ENCODE assay signal across 8 cellular contexts in genomic region chr20:347640-348484, GRCh38. TPM values are rescaled to one million over a fixed set of nuclear protein-coding genes. Genes with fewer than 3 reads are reported as not detected.
A peak's percentile ranks its signal among the peaks of the same experiment; 100 is the strongest.
DNase-seq lines count a peak whose midpoint lies in the region; ATAC-seq and TF ChIP-seq lines count a peak whose summit lies in the region.

No MANE protein-coding gene starts in this region.

- in situ Hi-C loops in Caki2 (cut with HindIII; ENCODE audit: low pct_unique_long_range_greater_than_20kb, low sequenced_read_pairs): no loop called here

- H3K36me3 Mint-ChIP-seq in activated CD8-positive, alpha-beta T cell treated with anti-CD3 and anti-CD28 coated beads, Interleukin-2, amount 10 ng/mL, durations not matched to agents 7 days and 5 days (ENCODE audit: low read depth): peaks cover 2% of the 10 kb centered on the region

- peak overlapping the region; percentile 77 for H3K27ac Mint-ChIP-seq in activated CD8-positive, alpha-beta T cell treated with anti-CD3 and anti-CD28 coated beads, Interleukin-2, amount 10 ng/mL, durations not matched to agents 7 days and 5 days

- ATAC-seq in GM19468 (IDR thresholded peaks at IDR 0.05; ENCODE audit: extremely low read depth, unreplicated experiment) (peak; percentile 33), lung (ENCODE audit: insufficient read depth, low FRiP score) (peak; percentile 84)
- ATAC-seq in activated CD8-positive, alpha-beta T cell treated with anti-CD3 and anti-CD28 coated beads, Interleukin-2, amount 10 ng/mL, durations not matched to agents 7 days and 5 days: peak; percentile 92

- POLR2A ChIA-PET in activated CD8-positive, alpha-beta T cell treated with anti-CD3 and anti-CD28 coated beads, Interleukin-2, amount 10 ng/mL, durations not matched to agents 7 days and 5 days (lab: Charles Lee): interaction anchor here (1.0 kb wide), 1 partner anchor 51 kb away, joined by 4 read pairs; the partner anchor contains the start of gene ZCCHC3

- DNase-seq in Caki2 (ENCODE audit: low read depth): peak; percentile 95
- DNase-seq in HL-60 (ENCODE audit: low read depth in 1 of 2, low spot score in 1 of 2): peak; percentile 65 to 68
- DNase-seq in NCI-H774 (lab: John Stamatoyannopoulos, UW): peak; percentile 90
- peak; percentile 76 for DNase-seq in activated CD8-positive, alpha-beta T cell treated with anti-CD3 and anti-CD28 coated beads, Interleukin-2, amount 10 ng/mL, durations not matched to agents 7 days and 5 days
- peak; percentile 41 to 62 (median 45) for DNase-seq in effector memory CD4-positive, alpha-beta T cell
- peak; percentile 90 for DNase-seq in lung (ENCODE audit: low spot score)
- peak; percentile 67 to 68 for DNase-seq in stimulated activated CD8-positive, alpha-beta memory T cell treated with anti-CD3 and anti-CD28 coated beads, Interleukin-2, amount 100 ng/mL, for 48 hours (ENCODE audit: low read depth in 2 of 2)

- H3K4me1 Mint-ChIP-seq in activated CD8-positive, alpha-beta T cell treated with anti-CD3 and anti-CD28 coated beads, Interleukin-2, amount 10 ng/mL, durations not matched to agents 7 days and 5 days (ENCODE audit: low read depth): peaks cover 35% of the 10 kb centered on the region

- no peaks in the 10 kb centered on the region for H3K36me3 ChIP-seq in effector memory CD4-positive, alpha-beta T cell (ENCODE audit: control insufficient read depth, insufficient read depth, low read length)
- H3K36me3 ChIP-seq in lung (ENCODE audit: control insufficient read depth in 2 of 2, insufficient read depth in 2 of 2, low read length in 2 of 2): no peaks in the 10 kb centered on the region

- 0% methylated on average over 49 to 61 of the region's 61 CpGs for WGBS in lung, 2 donors

- H3K9me3 Mint-ChIP-seq in activated CD8-positive, alpha-beta T cell treated with anti-CD3 and anti-CD28 coated beads, Interleukin-2, amount 10 ng/mL, durations not matched to agents 7 days and 5 days (ENCODE audit: insufficient read depth): no peaks in the 10 kb centered on the region

- H3K27me3 ChIP-seq in HL-60 (ENCODE audit: insufficient read depth, poor library complexity, severe bottlenecking) (no peaks in the 10 kb centered on the region), lung (ENCODE audit: control insufficient read depth, insufficient read depth) (no peaks in the 10 kb centered on the region)
- no peaks in the 10 kb centered on the region for H3K27me3 ChIP-seq in effector memory CD4-positive, alpha-beta T cell (replicated peaks; ENCODE audit: control insufficient read depth, insufficient read depth, low read length, poor library complexity, severe bottlenecking)

- peak overlapping the region; percentile 52 for H3K27ac ChIP-seq in HL-60 (replicated peaks)
- H3K27ac ChIP-seq in effector memory CD4-positive, alpha-beta T cell (ENCODE audit: insufficient read depth, low read length, poor library complexity, severe bottlenecking): no peak overlapping the region
- H3K27ac ChIP-seq in lung (ENCODE audit: low read depth in 1 of 2, low read length in 1 of 2): peak overlapping the region; percentile 91 to 92

- peak overlapping the region; percentile 81 for H3K4me3 Mint-ChIP-seq in activated CD8-positive, alpha-beta T cell treated with anti-CD3 and anti-CD28 coated beads, Interleukin-2, amount 10 ng/mL, durations not matched to agents 7 days and 5 days

- peaks cover 19% of the 10 kb centered on the region for H3K4me1 ChIP-seq in effector memory CD4-positive, alpha-beta T cell (ENCODE audit: control insufficient read depth, insufficient read depth, low read length, poor library complexity, severe bottlenecking)
- peaks cover 0 to 3% of the 10 kb centered on the region in 2 donors for H3K4me1 ChIP-seq in lung (ENCODE audit: control insufficient read depth in 2 of 2, insufficient read depth in 2 of 2, low read length in 2 of 2)

- H3K27me3 Mint-ChIP-seq in activated CD8-positive, alpha-beta T cell treated with anti-CD3 and anti-CD28 coated beads, Interleukin-2, amount 10 ng/mL, durations not matched to agents 7 days and 5 days (ENCODE audit: low read depth): peaks cover 6% of the 10 kb centered on the region

- TF ChIP-seq CTCF in HL-60 (IDR thresholded peaks at IDR 0.05; ENCODE audit: insufficient read depth, low read length) (no peak), lung (IDR thresholded peaks at IDR 0.05; ENCODE audit: control extremely low read depth, extremely low read depth) (no peak)

- CTCF ChIA-PET in activated CD8-positive, alpha-beta T cell treated with anti-CD3 and anti-CD28 coated beads, Interleukin-2, amount 10 ng/mL, durations not matched to agents 7 days and 5 days (lab: Charles Lee): interaction anchor here (4.1 kb wide), 1 partner anchor 18 kb away, joined by 26 read pairs; no protein-coding TSS in a partner anchor

- peak overlapping the region; percentile 60 for H3K4me3 ChIP-seq in HL-60 (replicated peaks; ENCODE audit: insufficient read depth, low read length)
- H3K4me3 ChIP-seq in effector memory CD4-positive, alpha-beta T cell (ENCODE audit: insufficient read depth, low read depth, low read length, poor library complexity, severe bottlenecking): peak overlapping the region; percentile 90
- H3K4me3 ChIP-seq in lung: peak overlapping the region; percentile 66

- H3K9me3 ChIP-seq in effector memory CD4-positive, alpha-beta T cell (ENCODE audit: control insufficient read depth, low read length): no peaks in the 10 kb centered on the region
- no peaks in the 10 kb centered on the region for H3K9me3 ChIP-seq in lung (ENCODE audit: control insufficient read depth in 2 of 2, insufficient read depth in 1 of 2, low read length in 1 of 2)

RNA-seq across cellular contexts. Expression of gene NRSN2, which starts 1.0 kb away (rescaled TPM):
- 0.74 and 5.3 TPM in 2 replicates for total RNA-seq in Caki2 (2014; rRNA removed; shearing (Covaris generic); ENCODE audit: low replicate concordance)
- total RNA-seq in activated CD8-positive, alpha-beta T cell treated with anti-CD3 and anti-CD28 coated beads, Interleukin-2, amount 10 ng/mL, durations not matched to agents 7 days and 5 days: 1 to 10 TPM; 1.4 to 2.4 TPM
- total RNA-seq in lung: 10 to 100 TPM; 15.3 to 43.7 TPM
- polyA plus RNA-seq in lung: 10 to 100 TPM; 22.5 to 34.7 TPM

RNA-seq across cellular contexts. Expression of gene SOX12, which starts 22.5 kb away (rescaled TPM):
- 4.2 and 9.4 TPM in 2 replicates for total RNA-seq in Caki2 (2014; rRNA removed; shearing (Covaris generic); ENCODE audit: low replicate concordance)
- total RNA-seq in activated CD8-positive, alpha-beta T cell treated with anti-CD3 and anti-CD28 coated beads, Interleukin-2, amount 10 ng/mL, durations not matched to agents 7 days and 5 days: 1 to 10 TPM; 5.5 to 5.8 TPM
- 10 to 100 TPM in 1 of 2 donors, 1 to 10 TPM in 1; 6.8 to 15.9 TPM for total RNA-seq in lung
- polyA plus RNA-seq in lung: 1 to 10 TPM; 2.7 to 4.1 TPM

RNA-seq across cellular contexts. Expression of gene TRIB3, which starts 32.7 kb away (rescaled TPM):
- total RNA-seq in Caki2 (2014; rRNA removed; shearing (Covaris generic); ENCODE audit: low replicate concordance): 170 and 190 TPM in 2 replicates
- total RNA-seq in activated CD8-positive, alpha-beta T cell treated with anti-CD3 and anti-CD28 coated beads, Interleukin-2, amount 10 ng/mL, durations not matched to agents 7 days and 5 days: 10 to 100 TPM; 32.6 to 32.8 TPM
- total RNA-seq in lung: 10 to 100 TPM in 1 of 2 donors, 1 to 10 TPM in 1; 7.6 to 39.4 TPM
- polyA plus RNA-seq in lung: 10 to 100 TPM; 29.9 to 36.5 TPM

RNA-seq across cellular contexts. Expression of gene ZCCHC3, which starts 50.5 kb away (rescaled TPM):
- 27.1 and 33.4 TPM in 2 replicates for total RNA-seq in Caki2 (2014; rRNA removed; shearing (Covaris generic); ENCODE audit: low replicate concordance)
- 10 to 100 TPM; 28.4 to 29.0 TPM for total RNA-seq in activated CD8-positive, alpha-beta T cell treated with anti-CD3 and anti-CD28 coated beads, Interleukin-2, amount 10 ng/mL, durations not matched to agents 7 days and 5 days
- 10 to 100 TPM; 15.3 to 27.8 TPM for total RNA-seq in lung
- 10 to 100 TPM; 10.4 to 12.0 TPM for polyA plus RNA-seq in lung

RNA-seq across cellular contexts. Expression of gene C20orf96, which starts 57.3 kb away (rescaled TPM):
- 2.8 and 3.3 TPM in 2 replicates for total RNA-seq in Caki2 (2014; rRNA removed; shearing (Covaris generic); ENCODE audit: low replicate concordance)
- total RNA-seq in activated CD8-positive, alpha-beta T cell treated with anti-CD3 and anti-CD28 coated beads, Interleukin-2, amount 10 ng/mL, durations not matched to agents 7 days and 5 days: 1 to 10 TPM; 6.8 to 8.5 TPM
- 10 to 100 TPM; 14.4 to 22.4 TPM for total RNA-seq in lung
- polyA plus RNA-seq in lung: 1 to 10 TPM; 5.2 to 6.6 TPM

Comparison
In these comparisons a context has a peak if more than half of its experiments do, and no peak if none do; other contexts are left out.
1. DNase-seq: peak in every context shown above with its lines; median percentile 95 in Caki2; 90 in NCI-H774; 90 in lung; 76 in activated CD8-positive, alpha-beta T cell treated with anti-CD3 and anti-CD28 coated beads, Interleukin-2, amount 10 ng/mL, durations not matched to agents 7 days and 5 days; 68 in stimulated activated CD8-positive, alpha-beta memory T cell treated with anti-CD3 and anti-CD28 coated beads, Interleukin-2, amount 100 ng/mL, for 48 hours; 66 in HL-60; 45 in effector memory CD4-positive, alpha-beta T cell.
2. ATAC-seq: peak in every context shown above with its lines; median percentile 92 in activated CD8-positive, alpha-beta T cell treated with anti-CD3 and anti-CD28 coated beads, Interleukin-2, amount 10 ng/mL, durations not matched to agents 7 days and 5 days; 84 in lung; 33 in GM19468.